In genomic region chr17:43442711-43443110, GRCh38 we compare ENCODE assay signal across 1 cellular context.
TF ChIP-seq lines count a peak whose summit lies in the region.

No MANE protein-coding gene starts in this region.

TF ChIP-seq in WTC11, 78 proteins besides CTCF, POLR2A, EP300 and RAD21 (continued from another document):
- no peak for TF ChIP-seq ZSCAN18 (CRISPR knock-in tag; IDR thresholded peaks at IDR 0.05)
- TF ChIP-seq, protein P1, sequence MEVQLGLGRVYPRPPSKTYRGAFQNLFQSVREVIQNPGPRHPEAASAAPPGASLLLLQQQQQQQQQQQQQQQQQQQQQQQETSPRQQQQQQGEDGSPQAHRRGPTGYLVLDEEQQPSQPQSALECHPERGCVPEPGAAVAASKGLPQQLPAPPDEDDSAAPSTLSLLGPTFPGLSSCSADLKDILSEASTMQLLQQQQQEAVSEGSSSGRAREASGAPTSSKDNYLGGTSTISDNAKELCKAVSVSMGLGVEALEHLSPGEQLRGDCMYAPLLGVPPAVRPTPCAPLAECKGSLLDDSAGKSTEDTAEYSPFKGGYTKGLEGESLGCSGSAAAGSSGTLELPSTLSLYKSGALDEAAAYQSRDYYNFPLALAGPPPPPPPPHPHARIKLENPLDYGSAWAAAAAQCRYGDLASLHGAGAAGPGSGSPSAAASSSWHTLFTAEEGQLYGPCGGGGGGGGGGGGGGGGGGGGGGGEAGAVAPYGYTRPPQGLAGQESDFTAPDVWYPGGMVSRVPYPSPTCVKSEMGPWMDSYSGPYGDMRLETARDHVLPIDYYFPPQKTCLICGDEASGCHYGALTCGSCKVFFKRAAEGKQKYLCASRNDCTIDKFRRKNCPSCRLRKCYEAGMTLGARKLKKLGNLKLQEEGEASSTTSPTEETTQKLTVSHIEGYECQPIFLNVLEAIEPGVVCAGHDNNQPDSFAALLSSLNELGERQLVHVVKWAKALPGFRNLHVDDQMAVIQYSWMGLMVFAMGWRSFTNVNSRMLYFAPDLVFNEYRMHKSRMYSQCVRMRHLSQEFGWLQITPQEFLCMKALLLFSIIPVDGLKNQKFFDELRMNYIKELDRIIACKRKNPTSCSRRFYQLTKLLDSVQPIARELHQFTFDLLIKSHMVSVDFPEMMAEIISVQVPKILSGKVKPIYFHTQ (CRISPR knock-in tag; IDR thresholded peaks at IDR 0.05) = no peak
- no peak for TF ChIP-seq SP1 (CRISPR knock-in tag; conservative IDR thresholded peaks at IDR 0.05)
- no peak for TF ChIP-seq ATF6 (CRISPR knock-in tag; IDR thresholded peaks at IDR 0.05)
- TF ChIP-seq ZNF263 (CRISPR knock-in tag; IDR thresholded peaks at IDR 0.05; ENCODE audit: low read depth) = no peak
- TF ChIP-seq NFE2L1 (CRISPR knock-in tag; IDR thresholded peaks at IDR 0.05) = no peak
- TF ChIP-seq CDX4 (CRISPR knock-in tag; IDR thresholded peaks at IDR 0.05; ENCODE audit: borderline replicate concordance) = no peak
- TF ChIP-seq SOX15 (CRISPR knock-in tag; IDR thresholded peaks at IDR 0.05) = no peak
- TF ChIP-seq NR1H2 (CRISPR knock-in tag; IDR thresholded peaks at IDR 0.05) = no peak
